8 cellular contexts compared by ENCODE assay signal in the genomic region with DNA sequence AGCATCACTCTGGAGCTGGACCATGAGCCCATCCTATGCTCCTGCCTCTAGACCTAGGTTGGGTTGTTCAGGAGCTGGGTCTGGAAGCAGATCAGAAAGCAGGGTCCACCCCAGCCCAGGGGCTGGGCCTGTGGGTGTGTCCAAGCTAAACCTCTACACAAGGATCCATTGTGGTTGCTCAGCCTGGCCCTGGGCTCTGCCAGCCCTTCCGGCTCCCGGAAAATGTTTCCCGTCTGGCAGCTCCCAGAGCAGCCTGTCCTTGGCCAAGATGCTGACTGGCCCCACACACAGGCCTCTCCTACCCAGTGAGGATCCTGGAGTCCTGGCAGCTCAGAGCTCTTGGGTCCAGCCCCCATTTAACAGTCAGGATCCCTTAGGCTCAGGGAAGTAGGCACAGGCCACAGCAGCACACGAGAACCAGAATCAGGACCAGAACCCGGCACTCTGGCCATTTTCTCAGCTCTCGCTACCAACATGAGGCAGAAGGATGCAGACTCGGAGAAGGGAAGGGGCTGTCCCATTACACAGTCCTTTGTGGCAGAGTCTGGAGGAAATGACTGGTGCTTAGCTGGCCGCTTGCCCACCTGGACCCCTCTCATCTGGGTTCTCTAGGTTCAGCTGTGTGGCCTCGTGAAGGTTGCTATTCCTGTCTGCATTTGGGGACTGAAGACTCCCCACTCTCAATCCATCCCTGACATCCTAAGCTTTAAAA. TPM values are rescaled to one million over a fixed set of nuclear protein-coding genes. Genes with fewer than 3 reads are reported as not detected.
DNase-seq lines count a peak whose midpoint lies in the region; ATAC-seq and TF ChIP-seq lines count a peak whose summit lies in the region.
"Had no signal": no experiment of that assay in that cellular context is flagged by ENCODE, and none has a peak within 500 bp of the region (broad histone marks: within the 10 kb centered on the region; RNA-seq: fewer than 3 reads in every experiment).

No MANE protein-coding gene starts in this region.

- no peak for DNase-seq in IMR-90
- peak; percentile 28 for DNase-seq in medulla oblongata (ENCODE audit: extremely low spot score)
- no peak for DNase-seq in tibial nerve (ENCODE audit: low spot score in 2 of 2)
- no peak for DNase-seq in SIG-M5 treated with dmso at 0.1 percent for 504 hours (lab: John Stamatoyannopoulos, UW; ENCODE audit: unreplicated experiment)
- no peak for DNase-seq in activated CD4-positive, alpha-beta T cell treated with anti-CD3 and anti-CD28 coated beads, Interleukin-2, amount 50 U/mL, for 4 hours
- DNase-seq in colonic mucosa, result no peak

- POLR2A ChIA-PET in IMR-90 (lab: Charles Lee; ENCODE audit: unreplicated experiment), result no interaction called here

- peak overlapping the region; percentile 4; the same call in 1 of the 2 replicates for H4K5ac ChIP-seq in IMR-90 (ENCODE audit: low read depth, low read length)

- peak overlapping the region; percentile 67 for H2AK9ac ChIP-seq in IMR-90 (replicated peaks; ENCODE audit: low read depth, low read length, poor library complexity)

- H3K4me2 ChIP-seq in IMR-90 (ENCODE audit: low read depth, low read length), result no peak overlapping the region

- H4K91ac ChIP-seq in IMR-90 (ENCODE audit: insufficient read depth, low read depth, low read length), result peak overlapping the region; percentile 65; the same call in 1 of the 2 replicates

- no peak overlapping the region for H3K56ac ChIP-seq in IMR-90 (ENCODE audit: extremely low read depth, insufficient read depth, low read length)

- H3K14ac ChIP-seq in IMR-90 (replicated peaks; ENCODE audit: low read depth, low read length), result peak overlapping the region; percentile 42

- TF ChIP-seq RAD21 in IMR-90 (IDR thresholded peaks at IDR 0.05; ENCODE audit: low read length), result no peak

- peak overlapping the region; percentile 85; the same call in 2 of the 3 replicates for H2BK15ac ChIP-seq in IMR-90 (ENCODE audit: low read depth, low read length)

- H3K9me1 ChIP-seq in IMR-90 (ENCODE audit: insufficient read depth, low read length), result peaks cover 15% of the 10 kb centered on the region

- no peak for TF ChIP-seq EP300 in tibial nerve (IDR thresholded peaks at IDR 0.05)

- dilution Hi-C loops in IMR-90 (cut with HindIII; ENCODE audit: low sequenced_read_pairs, unreplicated experiment), result no loop called here

- H3K27ac ChIP-seq in IMR-90 (ENCODE audit: insufficient read depth, low read length), result no peak overlapping the region
- H3K27ac ChIP-seq in cingulate gyrus (ENCODE audit: low read depth, low read length), result peak overlapping the region; percentile 65
- peak overlapping the region; percentile 38 to 79 (median 60) for H3K27ac ChIP-seq in tibial nerve
- H3K27ac ChIP-seq in colonic mucosa, result no peak overlapping the region

- WGBS in IMR-90 (ENCODE audit: extremely low coverage in 2 of 2, insufficient read length in 1 of 2), 2 experiments, result 45% methylated on average over 4 of the region's 9 CpGs; no CpG with 5 or more reads in 1 of the 2 experiments
- 29 to 33% methylated on average over 1 to 5 of the region's 9 CpGs for WGBS in tibial nerve, 2 donors

- peak overlapping the region; percentile 76 for H3K4ac ChIP-seq in IMR-90 (ENCODE audit: low read depth, low read length)

- peaks cover 5% of the 10 kb centered on the region for H3K4me1 ChIP-seq in IMR-90 (ENCODE audit: control insufficient read depth, insufficient read depth, low read length)
- peaks cover 0 to 36% (median 14%) of the 10 kb centered on the region in 4 donors for H3K4me1 ChIP-seq in tibial nerve
- H3K4me1 ChIP-seq in colonic mucosa, result no peaks in the 10 kb centered on the region

- peak overlapping the region; percentile 48 for H2AK5ac ChIP-seq in IMR-90 (ENCODE audit: low read depth, low read length)

- TF ChIP-seq POLR2A in IMR-90 (IDR thresholded peaks at IDR 0.05; ENCODE audit: low read depth, low read length) (no peak), tibial nerve (IDR thresholded peaks at IDR 0.05) (no peak)

- H3K9ac ChIP-seq in IMR-90 (ENCODE audit: low read depth, low read length), result no peak overlapping the region
- H3K9ac ChIP-seq in colonic mucosa (ENCODE audit: low read depth in 2 of 2, low read length in 2 of 2), result no peak overlapping the region

- in situ Hi-C loops in IMR-90 (cut with MboI; ENCODE audit: low sequenced_read_pairs), result loop anchor here (5.0 kb wide), 2 partner anchors 345 to 455 kb away; no protein-coding TSS in a partner anchor

- no TSS peak for BruUV-seq in IMR-90 (replicated peaks; lab: Mats Ljungman, UMichigan)

- H3K27me3 ChIP-seq in IMR-90 (ENCODE audit: control insufficient read depth, insufficient read depth, low read length) (no peaks in the 10 kb centered on the region), tibial nerve (no peaks in the 10 kb centered on the region), colonic mucosa (no peaks in the 10 kb centered on the region)

- H2BK20ac ChIP-seq in IMR-90 (ENCODE audit: low read depth, low read length), result peak overlapping the region; percentile 50

- peak overlapping the region; percentile 79 for H2AFZ ChIP-seq in IMR-90 (replicated peaks; ENCODE audit: low read length, poor library complexity)

- peak overlapping the region; percentile 7; the same call in 1 of the 2 replicates for H3K18ac ChIP-seq in IMR-90 (ENCODE audit: low read depth, low read length)

- peak; percentile 46 for ATAC-seq in IMR-90 (ENCODE audit: low read depth)

- no peak overlapping the region for H2BK5ac ChIP-seq in IMR-90 (ENCODE audit: low read depth, low read length, poor library complexity, severe bottlenecking)

- TF ChIP-seq CTCF in IMR-90 (conservative IDR thresholded peaks at IDR 0.05; ENCODE audit: low read depth, low read length), result no peak
- TF ChIP-seq CTCF in tibial nerve (IDR thresholded peaks at IDR 0.05), result no peak
- TF ChIP-seq CTCF in colonic mucosa (IDR thresholded peaks at IDR 0.05), result no peak

- intact Hi-C loops in IMR-90 (cut with micrococcal nuclease) (loop anchor here (1.0 kb wide), 4 partner anchors 37 to 452 kb away; no protein-coding TSS in a partner anchor), colonic mucosa (cut with DNase I) (loop anchor here (2.0 to 5.0 kb wide), 3 partner anchors 255 to 455 kb away; no protein-coding TSS in a partner anchor)

- H3K9me3 ChIP-seq in IMR-90 (ENCODE audit: control insufficient read depth, insufficient read depth, low read length) (no peaks in the 10 kb centered on the region), tibial nerve (no peaks in the 10 kb centered on the region), colonic mucosa (no peaks in the 10 kb centered on the region)

- H4K8ac ChIP-seq in IMR-90 (ENCODE audit: low read depth in 2 of 2, low read length in 2 of 2), result peak overlapping the region in 1 of 2 experiments; percentile 55; a peak in 2 of 4 replicates

- H3K36me3 ChIP-seq in IMR-90 (ENCODE audit: control insufficient read depth, insufficient read depth, low read length) (no peaks in the 10 kb centered on the region), tibial nerve (no peaks in the 10 kb centered on the region), colonic mucosa (no peaks in the 10 kb centered on the region)

- no peaks in the 10 kb centered on the region for H3K79me1 ChIP-seq in IMR-90 (ENCODE audit: low read depth in 1 of 2, low read length in 2 of 2)

- peak overlapping the region; percentile 69 for H2BK120ac ChIP-seq in IMR-90 (ENCODE audit: low read depth, low read length)

- H4K20me1 ChIP-seq in IMR-90 (ENCODE audit: insufficient read depth, low read length), result no peaks in the 10 kb centered on the region

- H3K4me3 ChIP-seq in IMR-90 (ENCODE audit: insufficient read depth, low read depth, low read length) (no peak overlapping the region), tibial nerve (no peak overlapping the region), colonic mucosa (no peak overlapping the region)

- H3K23ac ChIP-seq in IMR-90 (ENCODE audit: low read depth, low read length), result peak overlapping the region; percentile 18; the same call in 1 of the 2 replicates

- CTCF ChIA-PET in IMR-90 (lab: Yijun Ruan, JAX), result interaction anchor here (0.9 to 2.7 kb wide), 12 partner anchors 8 to 452 kb away, joined by 3 to 19 read pairs (median 4); a partner anchor contains a TSS

TF ChIP-seq in IMR-90, 13 proteins besides CTCF, POLR2A, EP300 and RAD21 (continues in another document):
- TF ChIP-seq SMC3 (IDR thresholded peaks at IDR 0.05; ENCODE audit: low read depth, low read length), result no peak
- TF ChIP-seq CHD1 (IDR thresholded peaks at IDR 0.05; ENCODE audit: low read depth, low read length), result no peak
- TF ChIP-seq CEBPB (IDR thresholded peaks at IDR 0.05; ENCODE audit: low read depth, low read length), result no peak
- no peak for TF ChIP-seq RCOR1 (IDR thresholded peaks at IDR 0.05; ENCODE audit: insufficient replicate concordance, low read length)
- TF ChIP-seq FOS (IDR thresholded peaks at IDR 0.05; ENCODE audit: low read depth, low read length), result no peak
- TF ChIP-seq, protein P1, sequence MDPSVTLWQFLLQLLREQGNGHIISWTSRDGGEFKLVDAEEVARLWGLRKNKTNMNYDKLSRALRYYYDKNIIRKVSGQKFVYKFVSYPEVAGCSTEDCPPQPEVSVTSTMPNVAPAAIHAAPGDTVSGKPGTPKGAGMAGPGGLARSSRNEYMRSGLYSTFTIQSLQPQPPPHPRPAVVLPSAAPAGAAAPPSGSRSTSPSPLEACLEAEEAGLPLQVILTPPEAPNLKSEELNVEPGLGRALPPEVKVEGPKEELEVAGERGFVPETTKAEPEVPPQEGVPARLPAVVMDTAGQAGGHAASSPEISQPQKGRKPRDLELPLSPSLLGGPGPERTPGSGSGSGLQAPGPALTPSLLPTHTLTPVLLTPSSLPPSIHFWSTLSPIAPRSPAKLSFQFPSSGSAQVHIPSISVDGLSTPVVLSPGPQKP (IDR thresholded peaks at IDR 0.05; ENCODE audit: borderline replicate concordance, low read depth, low read length), result no peak
- no peak for TF ChIP-seq RFX5 (IDR thresholded peaks at IDR 0.05; ENCODE audit: low read depth, low read length)
- TF ChIP-seq, protein P2, sequence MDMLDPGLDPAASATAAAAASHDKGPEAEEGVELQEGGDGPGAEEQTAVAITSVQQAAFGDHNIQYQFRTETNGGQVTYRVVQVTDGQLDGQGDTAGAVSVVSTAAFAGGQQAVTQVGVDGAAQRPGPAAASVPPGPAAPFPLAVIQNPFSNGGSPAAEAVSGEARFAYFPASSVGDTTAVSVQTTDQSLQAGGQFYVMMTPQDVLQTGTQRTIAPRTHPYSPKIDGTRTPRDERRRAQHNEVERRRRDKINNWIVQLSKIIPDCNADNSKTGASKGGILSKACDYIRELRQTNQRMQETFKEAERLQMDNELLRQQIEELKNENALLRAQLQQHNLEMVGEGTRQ (IDR thresholded peaks at IDR 0.05; ENCODE audit: low read depth, low read length), result no peak

RNA-seq across cellular contexts. Expression of a gene that starts 35.4 kb away (rescaled TPM):
- total RNA-seq in IMR-90 (2012; rRNA removed) (5.9 and 8.9 TPM in 2 replicates), tibial nerve (10 to 100 TPM; 19.5 to 29.1 (median 22.8) TPM), colonic mucosa (10 to 100 TPM; 12.1 to 20.9 TPM)
- polyA plus RNA-seq in IMR-90 (2012; rRNA removed), result 16.6 and 18.7 TPM in 2 replicates
- 6.0 and 7.2 TPM in 2 replicates for polyA plus RNA-seq in IMR-90 (2012; cell fraction: cytosol; rRNA removed)
- 11.2 and 40.5 TPM in 2 replicates for polyA plus RNA-seq in IMR-90 (2012; cell fraction: nucleus; rRNA removed; ENCODE audit: low replicate concordance)

RNA-seq across cellular contexts. Expression of a gene that starts 40.5 kb away (rescaled TPM):
- total RNA-seq in IMR-90 (2012; rRNA removed) (not detected in 2 replicates), tibial nerve (1 to 10 TPM; 4.5 to 7.5 (median 6.7) TPM), colonic mucosa (10 to 100 TPM; 17.6 to 27.4 TPM)
- 0.06 TPM in 1 of 2 replicates, not detected in the other for polyA plus RNA-seq in IMR-90 (2012; rRNA removed)
- 0.02 TPM in 1 of 2 replicates, not detected in the other for polyA plus RNA-seq in IMR-90 (2012; cell fraction: cytosol; rRNA removed)
- 0.07 TPM in 1 of 2 replicates, not detected in the other for polyA plus RNA-seq in IMR-90 (2012; cell fraction: nucleus; rRNA removed; ENCODE audit: low replicate concordance)
- polyA plus RNA-seq: neural cell had no signal

Comparison
In these comparisons a context has a peak if more than half of its experiments do, and no peak if none do; other contexts are left out.
1. H3K27ac ChIP-seq: peak in cingulate gyrus (single experiment) and tibial nerve (4 of 4); none in IMR-90 (single experiment) and colonic mucosa (single experiment).